In the genomic region with DNA sequence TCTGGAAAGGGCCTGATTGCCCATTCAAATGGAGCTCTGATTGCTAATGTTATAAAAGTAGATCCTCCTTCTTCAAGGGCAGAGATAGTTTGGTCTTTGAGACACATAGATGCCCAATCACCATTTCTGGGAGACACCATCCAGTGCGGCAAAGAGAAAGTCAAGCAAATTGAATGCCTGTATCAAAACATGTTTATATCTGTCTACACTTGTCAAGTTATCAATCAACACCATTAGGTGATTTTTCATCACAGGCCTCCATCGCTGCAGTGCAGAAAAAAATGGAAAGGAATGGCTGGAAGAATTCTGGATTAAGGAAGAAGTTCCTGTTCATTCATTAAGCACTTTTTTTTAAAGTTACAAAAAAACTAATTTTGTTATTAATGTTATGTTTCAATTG, we compare ENCODE assay signal across 21 cellular contexts. TPM values are rescaled to one million over a fixed set of nuclear protein-coding genes. Genes with fewer than 3 reads are reported as not detected.
DNase-seq lines count a peak whose midpoint lies in the region; ATAC-seq, FAIRE-seq and TF ChIP-seq lines count a peak whose summit lies in the region.
"Had no signal": no experiment of that assay in that cellular context is flagged by ENCODE, and none has a peak within 500 bp of the region (broad histone marks: within the 10 kb centered on the region; RNA-seq: fewer than 3 reads in every experiment).

No MANE protein-coding gene starts in this region.

- peaks cover 7% of the 10 kb centered on the region for H3K4me1 Mint-ChIP-seq in activated naive CD8-positive, alpha-beta T cell treated with anti-CD3 and anti-CD28 coated beads, Interleukin-2, amount 50 U/mL, for 24 hours
- H3K4me1 Mint-ChIP-seq in activated naive CD8-positive, alpha-beta T cell treated with anti-CD3 and anti-CD28 coated beads for 36 hours: no peaks in the 10 kb centered on the region
- H3K4me1 Mint-ChIP-seq: B cell had no signal

- H3K27ac Mint-ChIP-seq in activated naive CD8-positive, alpha-beta T cell treated with anti-CD3 and anti-CD28 coated beads, Interleukin-2, amount 50 U/mL, for 24 hours: peak overlapping the region; percentile 29
- H3K27ac Mint-ChIP-seq in activated naive CD8-positive, alpha-beta T cell treated with anti-CD3 and anti-CD28 coated beads for 36 hours: no peak overlapping the region
- H3K27ac Mint-ChIP-seq: B cell; CD4-positive, alpha-beta T cell; CD8-positive, alpha-beta T cell had no signal

- TF ChIP-seq EP300 in esophagus muscularis mucosa (IDR thresholded peaks at IDR 0.05): no peak

- no peak overlapping the region for H3K27ac ChIP-seq in esophagus muscularis mucosa (replicated peaks in 1 of 4)
- H3K27ac ChIP-seq: 22Rv1; A549; BLaER1 treated with 17β-estradiol and CSF1 and Interleukin-3, amounts not matched to agents 10 nM and 100 nM; C4-2B had no signal

- peaks cover 0 to 4% (median 0%) of the 10 kb centered on the region in 4 donors for H3K27me3 ChIP-seq in esophagus muscularis mucosa
- H3K27me3 ChIP-seq: BLaER1 treated with 17β-estradiol and CSF1 and Interleukin-3, amounts not matched to agents 10 nM and 100 nM had no signal

- no peaks in the 10 kb centered on the region for H3K36me3 ChIP-seq in esophagus muscularis mucosa
- H3K36me3 ChIP-seq: BLaER1 treated with 17β-estradiol and CSF1 and Interleukin-3, amounts not matched to agents 10 nM and 100 nM had no signal

- DNase-seq in activated naive CD8-positive, alpha-beta T cell treated with anti-CD3 and anti-CD28 coated beads, Interleukin-2, amount 50 U/mL, for 24 hours: no peak
- no peak for DNase-seq in activated naive CD8-positive, alpha-beta T cell treated with anti-CD3 and anti-CD28 coated beads for 36 hours
- peak; percentile 84 for DNase-seq in esophagus muscularis mucosa (ENCODE audit: extremely low spot score)
- no peak for DNase-seq in urothelium cell line (ENCODE audit: low spot score)
- DNase-seq in amniotic stem cell (lab: John Stamatoyannopoulos, UW): no peak
- no peak for DNase-seq in activated CD4-positive, alpha-beta T cell treated with anti-CD3 and anti-CD28 coated beads, Interleukin-2, amount 50 U/mL, for 4 hours
- DNase-seq: AML-193; Caco-2; Calu3; CD4-positive, alpha-beta T cell; CD8-positive, alpha-beta T cell; DMS79 treated with DMSO at 0.1 percent for 48 hours; GF-D8 had no signal

- TF ChIP-seq CTCF in esophagus muscularis mucosa (IDR thresholded peaks at IDR 0.05): no peak

- no peaks in the 10 kb centered on the region for H3K4me1 ChIP-seq in esophagus muscularis mucosa
- H3K4me1 ChIP-seq: Caco-2 had no signal

- TF ChIP-seq POLR2A in esophagus muscularis mucosa (IDR thresholded peaks at IDR 0.05; ENCODE audit: low read depth): no peak

- H3K4me3 Mint-ChIP-seq in activated naive CD8-positive, alpha-beta T cell treated with anti-CD3 and anti-CD28 coated beads, Interleukin-2, amount 50 U/mL, for 24 hours: no peak overlapping the region
- no peak overlapping the region for H3K4me3 Mint-ChIP-seq in activated naive CD8-positive, alpha-beta T cell treated with anti-CD3 and anti-CD28 coated beads for 36 hours
- H3K4me3 Mint-ChIP-seq: B cell; CD4-positive, alpha-beta T cell; CD8-positive, alpha-beta T cell had no signal

- ATAC-seq in activated naive CD8-positive, alpha-beta T cell treated with anti-CD3 and anti-CD28 coated beads, Interleukin-2, amount 50 U/mL, for 24 hours: no peak
- ATAC-seq: A549; CD8-positive, alpha-beta T cell had no signal

- 89% methylated on average over 2 of the region's 2 CpGs for WGBS in esophagus muscularis mucosa

- no peaks in the 10 kb centered on the region for H3K27me3 Mint-ChIP-seq in activated naive CD8-positive, alpha-beta T cell treated with anti-CD3 and anti-CD28 coated beads, Interleukin-2, amount 50 U/mL, for 24 hours
- H3K27me3 Mint-ChIP-seq in activated naive CD8-positive, alpha-beta T cell treated with anti-CD3 and anti-CD28 coated beads for 36 hours: no peaks in the 10 kb centered on the region

- H3K9me3 ChIP-seq in esophagus muscularis mucosa: peaks cover 0 to 9% (median 0%) of the 10 kb centered on the region in 4 donors
- H3K9me3 ChIP-seq: Caco-2 had no signal

- FAIRE-seq in urothelium cell line (lab: Jason Lieb, UNC): peak; percentile 32
- FAIRE-seq: A549, D721Med, G401.6, GM12891 had no signal

- H3K4me3 ChIP-seq in esophagus muscularis mucosa: no peak overlapping the region
- H3K4me3 ChIP-seq: A549; BLaER1 treated with 17β-estradiol and CSF1 and Interleukin-3, amounts not matched to agents 10 nM and 100 nM had no signal

- intact Hi-C loops in esophagus muscularis mucosa (cut with DNase I): no loop called here

- H3K9me3 Mint-ChIP-seq in activated naive CD8-positive, alpha-beta T cell treated with anti-CD3 and anti-CD28 coated beads, Interleukin-2, amount 50 U/mL, for 24 hours: no peaks in the 10 kb centered on the region
- H3K9me3 Mint-ChIP-seq in activated naive CD8-positive, alpha-beta T cell treated with anti-CD3 and anti-CD28 coated beads for 36 hours: no peaks in the 10 kb centered on the region
- H3K9me3 Mint-ChIP-seq: CD4-positive, alpha-beta T cell; CD8-positive, alpha-beta T cell had no signal

- H3K36me3 Mint-ChIP-seq in activated naive CD8-positive, alpha-beta T cell treated with anti-CD3 and anti-CD28 coated beads, Interleukin-2, amount 50 U/mL, for 24 hours (ENCODE audit: low read depth): no peaks in the 10 kb centered on the region
- H3K36me3 Mint-ChIP-seq in activated naive CD8-positive, alpha-beta T cell treated with anti-CD3 and anti-CD28 coated beads for 36 hours: no peaks in the 10 kb centered on the region
- H3K36me3 Mint-ChIP-seq: CD8-positive, alpha-beta T cell had no signal

RNA-seq across cellular contexts. Expression of a gene that starts 54.8 kb away (rescaled TPM):
- total RNA-seq in activated naive CD8-positive, alpha-beta T cell treated with anti-CD3 and anti-CD28 coated beads for 36 hours: 10 to 100 TPM; 13.1 to 13.5 TPM
- 10 to 100 TPM in 2 of 4 donors, 1 to 10 TPM in 2; 7.6 to 15.7 (median 11.2) TPM for total RNA-seq in esophagus muscularis mucosa
